ENCODE assay signal across 25 cellular contexts in genomic region chr3:43034911-43035310, GRCh38. TPM values are rescaled to one million over a fixed set of nuclear protein-coding genes. Genes with fewer than 3 reads are reported as not detected.
"Had no signal": no experiment of that assay in that cellular context is flagged by ENCODE, and none has a peak within 500 bp of the region (broad histone marks: within the 10 kb centered on the region; RNA-seq: fewer than 3 reads in every experiment).

No MANE protein-coding gene starts in this region.

- H3K9me3 ChIP-seq: adrenal gland had no signal

- H3K27me3 ChIP-seq: adrenal gland had no signal

- FAIRE-seq: K562, RCC 7860 had no signal

- H3K27ac ChIP-seq: adrenal gland had no signal

- H3K4me3 ChIP-seq: adrenal gland, K562 had no signal

- H3K9me3 Mint-ChIP-seq: activated B cell treated with CpG ODN at 0.5 μM for 24 hours; activated CD4-positive, alpha-beta T cell treated with anti-CD3 and anti-CD28 coated beads, Interleukin-2, amount 10 ng/mL, durations not matched to agents 24 days and 14 days; activated naive CD8-positive, alpha-beta T cell treated with anti-CD3 and anti-CD28 coated beads, Interleukin-2, amount 10 ng/mL, durations not matched to agents 7 days and 5 days had no signal

- H3K27ac Mint-ChIP-seq: activated B cell treated with CpG ODN at 0.5 μM for 24 hours; activated CD4-positive, alpha-beta T cell treated with anti-CD3 and anti-CD28 coated beads, Interleukin-2, amount 10 ng/mL, durations not matched to agents 24 days and 14 days; activated naive CD8-positive, alpha-beta T cell treated with anti-CD3 and anti-CD28 coated beads, Interleukin-2, amount 10 ng/mL, durations not matched to agents 7 days and 5 days; T-helper 17 cell had no signal

- H3K27me3 Mint-ChIP-seq: activated CD4-positive, alpha-beta T cell treated with anti-CD3 and anti-CD28 coated beads, Interleukin-2, amount 10 ng/mL, durations not matched to agents 24 days and 14 days; activated naive CD8-positive, alpha-beta T cell treated with anti-CD3 and anti-CD28 coated beads, Interleukin-2, amount 10 ng/mL, durations not matched to agents 7 days and 5 days had no signal

- DNase-seq: activated B cell treated with CpG ODN at 0.5 μM for 24 hours; activated CD4-positive, alpha-beta T cell treated with anti-CD3 and anti-CD28 coated beads for 1 hour; activated CD4-positive, alpha-beta T cell treated with anti-CD3 and anti-CD28 coated beads, Interleukin-2, amount 10 ng/mL, durations not matched to agents 24 days and 14 days; activated CD4-positive, alpha-beta T cell treated with anti-CD3 and anti-CD28 coated beads, Interleukin-2, amount 50 U/mL, for 48 hours; activated CD8-positive, alpha-beta memory T cell treated with anti-CD3 and anti-CD28 coated beads, Interleukin-2, amount 50 U/mL, for 48 hours; activated effector memory CD4-positive, alpha-beta T cell treated with Interleukin-2 at 50 U/mL for 16 hours; activated naive CD4-positive, alpha-beta T cell; activated naive CD8-positive, alpha-beta T cell treated with anti-CD3 and anti-CD28 coated beads, Interleukin-2, amount 10 ng/mL, durations not matched to agents 7 days and 5 days; activated T-cell treated with anti-CD3 and anti-CD28 coated beads, Interleukin-2, amount 50 U/mL, for 1 hour; anterior cingulate cortex; Kasumi-1; NCI-H1105 treated with DMSO at 0.1 percent for 48 hours; NCI-H1436 treated with DMSO at 0.1 percent for 48 hours; NCI-H187; NCI-H2081; NCI-H446; NCI-H524; PC-3; SHP77 treated with DMSO at 0.1 percent for 48 hours; T-helper 17 cell; T-helper 9 cell had no signal

- H3K4me1 ChIP-seq: adrenal gland had no signal

- H3K4me1 Mint-ChIP-seq: activated B cell treated with CpG ODN at 0.5 μM for 24 hours; activated CD4-positive, alpha-beta T cell treated with anti-CD3 and anti-CD28 coated beads, Interleukin-2, amount 10 ng/mL, durations not matched to agents 24 days and 14 days had no signal

- H3K4me3 Mint-ChIP-seq: activated B cell treated with CpG ODN at 0.5 μM for 24 hours; activated CD4-positive, alpha-beta T cell treated with anti-CD3 and anti-CD28 coated beads, Interleukin-2, amount 10 ng/mL, durations not matched to agents 24 days and 14 days; activated naive CD8-positive, alpha-beta T cell treated with anti-CD3 and anti-CD28 coated beads, Interleukin-2, amount 10 ng/mL, durations not matched to agents 7 days and 5 days; T-helper 17 cell had no signal

- H3K36me3 Mint-ChIP-seq: activated naive CD8-positive, alpha-beta T cell treated with anti-CD3 and anti-CD28 coated beads, Interleukin-2, amount 10 ng/mL, durations not matched to agents 7 days and 5 days had no signal

- H3K36me3 ChIP-seq: adrenal gland had no signal

RNA-seq across cellular contexts. Expression of gene GASK1A, which starts 55.8 kb away (rescaled TPM):
- total RNA-seq: activated B cell treated with CpG ODN at 0.5 μM for 24 hours; activated CD4-positive, alpha-beta T cell treated with anti-CD3 and anti-CD28 coated beads, Interleukin-2, amount 10 ng/mL, durations not matched to agents 24 days and 14 days; activated CD8-positive, alpha-beta memory T cell treated with anti-CD3 and anti-CD28 coated beads for 36 hours; activated naive CD8-positive, alpha-beta T cell treated with anti-CD3 and anti-CD28 coated beads, Interleukin-2, amount 10 ng/mL, durations not matched to agents 7 days and 5 days; T-helper 17 cell had no signal
